ENCODE assay signal across 21 cellular contexts in the genomic region with DNA sequence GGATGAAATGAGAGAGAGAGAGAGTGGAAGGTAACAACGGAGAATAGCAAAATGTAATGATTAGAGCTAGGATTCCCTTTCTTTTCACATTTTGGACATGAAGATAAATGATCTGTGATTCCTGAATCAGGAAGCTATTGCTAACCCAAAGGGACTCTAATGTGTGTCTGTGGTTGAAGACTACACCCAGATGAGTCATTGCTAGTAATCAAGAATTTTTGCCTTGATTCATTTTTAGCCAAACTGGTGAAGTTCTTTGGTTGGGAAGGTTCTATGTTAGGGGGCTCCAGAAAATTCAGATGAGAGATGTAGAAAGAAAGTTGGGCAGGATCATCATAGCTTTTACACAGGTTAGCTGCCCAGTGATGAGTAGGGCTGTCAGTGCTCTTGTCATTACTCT.
DNase-seq lines count a peak whose midpoint lies in the region; ATAC-seq and TF ChIP-seq lines count a peak whose summit lies in the region.
"Had no signal": no experiment of that assay in that cellular context is flagged by ENCODE, and none has a peak within 500 bp of the region (broad histone marks: within the 10 kb centered on the region; RNA-seq: fewer than 3 reads in every experiment).

No MANE protein-coding gene starts in this region.

- TF ChIP-seq CTCF in MCF 10A (IDR thresholded peaks at IDR 0.05; ENCODE audit: unreplicated experiment): no peak
- no peak for TF ChIP-seq CTCF in breast epithelium (IDR thresholded peaks at IDR 0.05)

- peaks cover 11% of the 10 kb centered on the region for H3K4me1 Mint-ChIP-seq in MCF 10A (ENCODE audit: insufficient read depth, unreplicated experiment)
- H3K4me1 Mint-ChIP-seq: activated CD4-positive, alpha-beta T cell treated with anti-CD3 and anti-CD28 coated beads for 36 hours; activated naive CD8-positive, alpha-beta T cell treated with anti-CD3 and anti-CD28 coated beads, Interleukin-2, amount 10 ng/mL, durations not matched to agents 7 days and 5 days; CD8-positive, alpha-beta memory T cell had no signal

- peak overlapping the region; percentile 18 for H3K27ac Mint-ChIP-seq in MCF 10A (ENCODE audit: low read depth, unreplicated experiment)
- H3K27ac Mint-ChIP-seq: activated CD4-positive, alpha-beta T cell treated with anti-CD3 and anti-CD28 coated beads for 36 hours; activated naive CD8-positive, alpha-beta T cell treated with anti-CD3 and anti-CD28 coated beads, Interleukin-2, amount 10 ng/mL, durations not matched to agents 7 days and 5 days; CD8-positive, alpha-beta memory T cell had no signal

- H3K4me3 ChIP-seq in breast epithelium: no peak overlapping the region
- H3K4me3 ChIP-seq: esophagus squamous epithelium, upper lobe of left lung had no signal

- peak; percentile 53 for ATAC-seq in SK-N-SH treated with all-trans-retinoic acid at 6 μM for 48 hours
- no peak for ATAC-seq in GM18511 (IDR thresholded peaks at IDR 0.05; ENCODE audit: unreplicated experiment)
- ATAC-seq in HG02970 (IDR thresholded peaks at IDR 0.05; ENCODE audit: low FRiP score, unreplicated experiment): no peak
- ATAC-seq: activated CD4-positive, alpha-beta T cell treated with anti-CD3 and anti-CD28 coated beads for 36 hours; right cardiac atrium had no signal

- no peaks in the 10 kb centered on the region for H3K9me3 ChIP-seq in breast epithelium
- H3K9me3 ChIP-seq: esophagus squamous epithelium, upper lobe of left lung had no signal

- no peaks in the 10 kb centered on the region for H3K27me3 Mint-ChIP-seq in MCF 10A (ENCODE audit: insufficient read depth, unreplicated experiment)
- H3K27me3 Mint-ChIP-seq: activated CD4-positive, alpha-beta T cell treated with anti-CD3 and anti-CD28 coated beads for 36 hours had no signal

- DNase-seq in MCF 10A (ENCODE audit: unreplicated experiment) (peak; percentile 38), breast epithelium (ENCODE audit: low spot score in 2 of 2) (no peak), fibroblast of peridontal ligament (ENCODE audit: extremely low read depth) (peak; percentile 75), NCI-H187 treated with DMSO at 0.1 percent for 48 hours (lab: John Stamatoyannopoulos, UW) (no peak), cortex of kidney (lab: John Stamatoyannopoulos, UW) (no peak)
- DNase-seq: 8988T; activated CD4-positive, alpha-beta T cell treated with anti-CD3 and anti-CD28 coated beads for 36 hours; activated naive CD8-positive, alpha-beta T cell treated with anti-CD3 and anti-CD28 coated beads, Interleukin-2, amount 10 ng/mL, durations not matched to agents 7 days and 5 days; CD8-positive, alpha-beta memory T cell; esophagus squamous epithelium; mesendoderm; NCI-H1436; NCI-H524; right cardiac atrium; RPMI8226; stimulated activated CD4-positive, alpha-beta T cell treated with anti-CD3 and anti-CD28 coated beads, Interleukin-4, amount 100 ng/mL, for 1 hour; T-helper 2 cell; upper lobe of left lung had no signal

- H3K27ac ChIP-seq in breast epithelium: no peak overlapping the region
- H3K27ac ChIP-seq: esophagus squamous epithelium, upper lobe of left lung had no signal

- CTCF ChIA-PET in MCF 10A (lab: Yijun Ruan, JAX): interaction anchor here (1.0 kb wide), 1 partner anchor 89 kb away, joined by 5 read pairs; no protein-coding TSS in a partner anchor

- POLR2A ChIA-PET in MCF 10A (lab: Yijun Ruan, JAX): interaction anchor here (0.5 to 2.8 kb wide), 11 partner anchors 13 to 598 kb away, joined by 3 to 13 read pairs (median 3); no protein-coding TSS in a partner anchor

- H3K27me3 ChIP-seq in breast epithelium: no peaks in the 10 kb centered on the region
- H3K27me3 ChIP-seq: esophagus squamous epithelium, upper lobe of left lung had no signal

- H3K36me3 ChIP-seq in breast epithelium: peaks cover 9% of the 10 kb centered on the region

- H3K9me3 Mint-ChIP-seq in MCF 10A (ENCODE audit: unreplicated experiment): no peaks in the 10 kb centered on the region
- H3K9me3 Mint-ChIP-seq: activated naive CD8-positive, alpha-beta T cell treated with anti-CD3 and anti-CD28 coated beads, Interleukin-2, amount 10 ng/mL, durations not matched to agents 7 days and 5 days had no signal

- H3K4me3 Mint-ChIP-seq in MCF 10A (ENCODE audit: unreplicated experiment): no peak overlapping the region
- H3K4me3 Mint-ChIP-seq: activated CD4-positive, alpha-beta T cell treated with anti-CD3 and anti-CD28 coated beads for 36 hours; activated naive CD8-positive, alpha-beta T cell treated with anti-CD3 and anti-CD28 coated beads, Interleukin-2, amount 10 ng/mL, durations not matched to agents 7 days and 5 days; CD8-positive, alpha-beta memory T cell had no signal

- no TSS peak for BruUV-seq in MCF 10A (replicated peaks; lab: Mats Ljungman, UMichigan)

- H3K36me3 Mint-ChIP-seq in MCF 10A (ENCODE audit: insufficient read depth, unreplicated experiment): peaks cover 16% of the 10 kb centered on the region
- H3K36me3 Mint-ChIP-seq: activated naive CD8-positive, alpha-beta T cell treated with anti-CD3 and anti-CD28 coated beads, Interleukin-2, amount 10 ng/mL, durations not matched to agents 7 days and 5 days; CD8-positive, alpha-beta memory T cell had no signal

- intact Hi-C loops in MCF 10A (cut with micrococcal nuclease) (no loop called here), breast epithelium (cut with DNase I; ENCODE audit: low total_unique reads) (no loop called here)

- no peak for TF ChIP-seq POLR2A in breast epithelium (IDR thresholded peaks at IDR 0.05)

- H3K4me1 ChIP-seq in breast epithelium: no peaks in the 10 kb centered on the region
- H3K4me1 ChIP-seq: upper lobe of left lung had no signal

TF ChIP-seq in SK-N-SH treated with all-trans-retinoic acid at 6 μM for 48 hours, 23 proteins besides CTCF, POLR2A, EP300 and RAD21:
- TF ChIP-seq ESRRG (CRISPR knock-in tag; IDR thresholded peaks at IDR 0.05) (no peak), ZFP30 (CRISPR knock-in tag; IDR thresholded peaks at IDR 0.05) (no peak), ZFP3 (CRISPR knock-in tag; IDR thresholded peaks at IDR 0.05) (no peak), ISL1 (CRISPR knock-in tag; IDR thresholded peaks at IDR 0.05) (no peak), PPARA (CRISPR knock-in tag; IDR thresholded peaks at IDR 0.05; ENCODE audit: borderline replicate concordance) (no peak), OSR1 (CRISPR knock-in tag; IDR thresholded peaks at IDR 0.05) (no peak), ZNF8 (CRISPR knock-in tag; IDR thresholded peaks at IDR 0.05) (no peak), TOX (CRISPR knock-in tag; IDR thresholded peaks at IDR 0.05; ENCODE audit: borderline replicate concordance) (no peak), ZNF70 (CRISPR knock-in tag; IDR thresholded peaks at IDR 0.05) (no peak), TCF4 (CRISPR knock-in tag; IDR thresholded peaks at IDR 0.05; ENCODE audit: borderline replicate concordance) (no peak), TSHZ2 (CRISPR knock-in tag; IDR thresholded peaks at IDR 0.05) (no peak)
- TF ChIP-seq, protein P1, sequence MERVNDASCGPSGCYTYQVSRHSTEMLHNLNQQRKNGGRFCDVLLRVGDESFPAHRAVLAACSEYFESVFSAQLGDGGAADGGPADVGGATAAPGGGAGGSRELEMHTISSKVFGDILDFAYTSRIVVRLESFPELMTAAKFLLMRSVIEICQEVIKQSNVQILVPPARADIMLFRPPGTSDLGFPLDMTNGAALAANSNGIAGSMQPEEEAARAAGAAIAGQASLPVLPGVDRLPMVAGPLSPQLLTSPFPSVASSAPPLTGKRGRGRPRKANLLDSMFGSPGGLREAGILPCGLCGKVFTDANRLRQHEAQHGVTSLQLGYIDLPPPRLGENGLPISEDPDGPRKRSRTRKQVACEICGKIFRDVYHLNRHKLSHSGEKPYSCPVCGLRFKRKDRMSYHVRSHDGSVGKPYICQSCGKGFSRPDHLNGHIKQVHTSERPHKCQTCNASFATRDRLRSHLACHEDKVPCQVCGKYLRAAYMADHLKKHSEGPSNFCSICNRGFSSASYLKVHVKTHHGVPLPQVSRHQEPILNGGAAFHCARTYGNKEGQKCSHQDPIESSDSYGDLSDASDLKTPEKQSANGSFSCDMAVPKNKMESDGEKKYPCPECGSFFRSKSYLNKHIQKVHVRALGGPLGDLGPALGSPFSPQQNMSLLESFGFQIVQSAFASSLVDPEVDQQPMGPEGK (CRISPR knock-in tag; IDR thresholded peaks at IDR 0.05; ENCODE audit: borderline replicate concordance): no peak

Comparison
In these comparisons a context has a peak if more than half of its experiments do, and no peak if none do; other contexts are left out.
1. DNase-seq: peak in MCF 10A (single experiment) and fibroblast of peridontal ligament (single experiment); none in breast epithelium (0 of 2), NCI-H187 treated with DMSO at 0.1 percent for 48 hours (single experiment) and cortex of kidney (single experiment).